ENCODE assay signal across 15 cellular contexts in genomic region chr13:20073775-20074174, GRCh38.
DNase-seq lines count a peak whose midpoint lies in the region; ATAC-seq and TF ChIP-seq lines count a peak whose summit lies in the region.
"Had no signal": no experiment of that assay in that cellular context is flagged by ENCODE, and none has a peak within 500 bp of the region (broad histone marks: within the 10 kb centered on the region; RNA-seq: fewer than 3 reads in every experiment).

No MANE protein-coding gene starts in this region.

- H3K27ac ChIP-seq in VCaP: 0 out of 2 replicates have a peak overlapping the region, but pooled peaks have one; percentile 29
- no peak overlapping the region for H3K27ac ChIP-seq in GM23248
- H3K27ac ChIP-seq: brain microvascular endothelial cell, testis had no signal

- TF ChIP-seq POLR2A in GM18505 (IDR thresholded peaks at IDR 0.05; ENCODE audit: borderline replicate concordance, extremely low read depth, insufficient read depth, insufficient read length): no peak

- H3K9me3 ChIP-seq in GM23248 (ENCODE audit: low read depth): no peaks in the 10 kb centered on the region
- H3K9me3 ChIP-seq: testis had no signal

- ATAC-seq in GM18505 (IDR thresholded peaks at IDR 0.05; ENCODE audit: unreplicated experiment): peak; percentile 73
- peak; percentile 75 for ATAC-seq in GM19467 (IDR thresholded peaks at IDR 0.05; ENCODE audit: unreplicated experiment)
- ATAC-seq in HG03103 (IDR thresholded peaks at IDR 0.05; ENCODE audit: low read depth, unreplicated experiment): peak; percentile 67
- ATAC-seq: CD8-positive, alpha-beta T cell; Panc1 had no signal

- no peak overlapping the region for H2AFZ ChIP-seq in GM23248

- H3K4me2 ChIP-seq in GM23248 (ENCODE audit: unreplicated experiment): no peak overlapping the region

- H3F3A ChIP-seq in GM23248 (ENCODE audit: insufficient read depth): no peaks in the 10 kb centered on the region

- peaks cover 28% of the 10 kb centered on the region for H3K36me3 ChIP-seq in GM23248 (ENCODE audit: low read depth)

- peaks cover 5% of the 10 kb centered on the region; the same call in 1 of the 2 replicates for H3K79me2 ChIP-seq in GM23248 (ENCODE audit: insufficient read depth)

- DNase-seq in GM23248: no peak
- no peak for DNase-seq in NCI-H2029 treated with DMSO at 0.1 percent for 48 hours (lab: John Stamatoyannopoulos, UW)
- no peak for DNase-seq in putamen (ENCODE audit: low spot score)
- no peak for DNase-seq in GOT3 (lab: John Stamatoyannopoulos, UW)
- DNase-seq: brain microvascular endothelial cell; CD8-positive, alpha-beta T cell; erythroblast; midbrain; NCI-H2029; testis had no signal

- H3K9ac ChIP-seq in GM23248: no peak overlapping the region

- in situ Hi-C loops in GM23248 (cut with MboI): no loop called here

- H3K4me3 ChIP-seq in GM23248: no peak overlapping the region
- H3K4me3 ChIP-seq: testis had no signal

- no peaks in the 10 kb centered on the region for H3K9me2 ChIP-seq in GM23248 (ENCODE audit: insufficient read depth)

- no peak for TF ChIP-seq CTCF in VCaP (conservative IDR thresholded peaks at IDR 0.05)

- no peaks in the 10 kb centered on the region for H4K20me1 ChIP-seq in GM23248 (ENCODE audit: insufficient read depth)

- no peaks in the 10 kb centered on the region for H3K27me3 ChIP-seq in GM23248 (replicated peaks; ENCODE audit: insufficient read depth)
- H3K27me3 ChIP-seq: brain microvascular endothelial cell, testis had no signal

- no peaks in the 10 kb centered on the region for H3K4me1 ChIP-seq in GM23248 (ENCODE audit: insufficient read depth)
- H3K4me1 ChIP-seq: testis had no signal

- WGBS in GM23248 (ENCODE audit: low coverage in 1 of 2, low lambda C conversion rate in 2 of 2, missing lambda C conversion rate in 2 of 2), 2 experiments: 98 to 100% methylated on average over 2 of the region's 2 CpGs
